ENCODE assay signal across 8 cellular contexts in the genomic region with DNA sequence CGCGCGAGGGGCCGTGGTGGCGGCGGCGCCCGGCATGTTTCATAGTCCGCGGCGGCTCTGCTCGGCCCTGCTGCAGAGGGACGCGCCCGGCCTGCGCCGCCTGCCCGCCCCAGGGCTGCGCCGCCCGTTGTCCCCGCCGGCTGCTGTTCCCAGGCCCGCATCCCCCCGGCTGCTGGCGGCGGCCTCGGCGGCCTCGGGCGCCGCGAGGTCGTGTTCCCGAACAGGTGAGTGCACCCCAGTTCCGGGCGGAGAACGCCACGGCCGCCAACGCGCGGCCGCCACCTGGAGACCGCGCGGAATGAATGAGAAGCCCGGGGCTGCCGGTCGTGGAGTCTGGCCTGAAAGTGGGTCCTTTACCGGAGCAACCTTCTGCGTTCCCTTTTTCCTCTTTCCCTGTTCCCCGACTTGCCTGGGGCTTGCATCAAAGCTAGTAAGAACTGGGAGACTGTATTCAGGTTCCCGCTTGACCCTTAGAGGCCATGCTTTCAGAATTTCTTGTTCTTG. TPM values are rescaled to one million over a fixed set of nuclear protein-coding genes. Genes with fewer than 3 reads are reported as not detected.
A peak's percentile ranks its signal among the peaks of the same experiment; 100 is the strongest.
DNase-seq lines count a peak whose midpoint lies in the region; ATAC-seq and TF ChIP-seq lines count a peak whose summit lies in the region.

No MANE protein-coding gene starts in this region.

- H4K20me1 ChIP-seq in Karpas-422 (ENCODE audit: insufficient read depth, low read depth, low read length) = peaks cover 9% of the 10 kb centered on the region

- peak overlapping the region; percentile 85 for H3K4me2 ChIP-seq in Karpas-422 (ENCODE audit: low read depth, low read length, poor library complexity, severe bottlenecking)

- H3K9me3 Mint-ChIP-seq in naive B cell = no peaks in the 10 kb centered on the region

- intact Hi-C loops in testis (cut with DNase I; ENCODE audit: low total_unique reads) = no loop called here

- H3K36me3 Mint-ChIP-seq in naive B cell = no peaks in the 10 kb centered on the region

- no peaks in the 10 kb centered on the region for H3K27me3 Mint-ChIP-seq in naive B cell

- peak overlapping the region; percentile 61 for H3K27ac ChIP-seq in Karpas-422 (ENCODE audit: low read length)
- peak overlapping the region; percentile 81 to 88 for H3K27ac ChIP-seq in testis

- H3K27ac Mint-ChIP-seq in naive B cell = peak overlapping the region; percentile 94 to 100 (median 100)

- no peaks in the 10 kb centered on the region for H3K36me3 ChIP-seq in Karpas-422 (ENCODE audit: insufficient read depth, low read length)
- H3K36me3 ChIP-seq in testis (ENCODE audit: low read depth, missing control alignments) = no peaks in the 10 kb centered on the region

- peak overlapping the region; percentile 74 for H3K9ac ChIP-seq in Karpas-422 (ENCODE audit: low read length)

- peak; percentile 37 for DNase-seq in GM12864 (ENCODE audit: low read depth)
- DNase-seq in Karpas-422 = peak; percentile 84
- peak; percentile 48 to 56 for DNase-seq in activated CD4-positive, alpha-beta T cell treated with anti-CD3 and anti-CD28 coated beads, Interleukin-2, amount 50 U/mL, for 48 hours
- no peak for DNase-seq in epithelial cell of proximal tubule (ENCODE audit: low read depth)
- no peak for DNase-seq in naive B cell
- DNase-seq in testis = peak; percentile 71
- no peak for DNase-seq in NCI-H187 treated with DMSO at 0.1 percent for 48 hours (lab: John Stamatoyannopoulos, UW)

- H3K79me2 ChIP-seq in Karpas-422 (ENCODE audit: low read length) = peaks cover 51% of the 10 kb centered on the region

- TF ChIP-seq CTCF in GM12864 (IDR thresholded peaks at IDR 0.05; ENCODE audit: low read depth, low read length, missing control alignments) = no peak
- no peak for TF ChIP-seq CTCF in epithelial cell of proximal tubule (conservative IDR thresholded peaks at IDR 0.05; ENCODE audit: low read depth, low read length)
- no peak for TF ChIP-seq CTCF in testis (IDR thresholded peaks at IDR 0.05)

- peak overlapping the region; percentile 83 to 98 (median 91) for H3K4me3 Mint-ChIP-seq in naive B cell

- H3K4me1 Mint-ChIP-seq in naive B cell = peaks cover 11 to 17% (median 16%) of the 10 kb centered on the region in 3 donors

- peak; percentile 27 for ATAC-seq in GM21576 (IDR thresholded peaks at IDR 0.05; ENCODE audit: unreplicated experiment)
- peak; percentile 8 to 10 for ATAC-seq in naive B cell (ENCODE audit: low read depth in 2 of 2)

- peak overlapping the region; percentile 98 for H3K4me3 ChIP-seq in GM12864 (ENCODE audit: low read depth, low read length)
- peak overlapping the region; percentile 86 for H3K4me3 ChIP-seq in Karpas-422 (ENCODE audit: low read length)
- peak overlapping the region; percentile 85 for H3K4me3 ChIP-seq in epithelial cell of proximal tubule (ENCODE audit: low read depth, low read length)
- H3K4me3 ChIP-seq in testis = peak overlapping the region; percentile 76 to 85

- H2AFZ ChIP-seq in Karpas-422 (ENCODE audit: low read length) = peak overlapping the region; percentile 98

- H3K27me3 ChIP-seq in Karpas-422 (ENCODE audit: low read length) = no peaks in the 10 kb centered on the region; the same call in 1 of the 2 replicates
- H3K27me3 ChIP-seq in testis = no peaks in the 10 kb centered on the region

- H3K4me1 ChIP-seq in Karpas-422 (ENCODE audit: low read length) (peaks cover 56% of the 10 kb centered on the region), testis (peaks cover 9% of the 10 kb centered on the region)

- no peak for TF ChIP-seq POLR2A in testis (IDR thresholded peaks at IDR 0.05)

- H3K9me3 ChIP-seq in Karpas-422 (ENCODE audit: low read length) (no peaks in the 10 kb centered on the region), testis (no peaks in the 10 kb centered on the region)

- H3K9me2 ChIP-seq in Karpas-422 (replicated peaks; ENCODE audit: insufficient read depth, low read length) = no peaks in the 10 kb centered on the region

- WGBS in testis, 2 donors = 0% methylated on average over 20 to 22 of the region's 54 CpGs

RNA-seq across cellular contexts. Expression of gene NOCT, which starts 0.4 kb away (rescaled TPM):
- 10.6 and 12.6 TPM in 2 replicates for total RNA-seq in Karpas-422 (2014; rRNA removed; shearing (Covaris generic); ENCODE audit: low replicate concordance)
- total RNA-seq in epithelial cell of proximal tubule = 27.4 and 41.9 TPM in 2 replicates
- 1 to 10 TPM in 3 of 6 donors, under 1 TPM in 2, not detected in 1; 0.41 to 4.3 (median 1.3) TPM for polyA plus RNA-seq in naive B cell (ENCODE audit: low read depth in 6 of 6)
- 10 to 100 TPM; 19.0 to 19.3 TPM for total RNA-seq in testis
- 7.7 TPM for polyA plus RNA-seq in testis (ENCODE audit: insufficient read depth, low read depth, low replicate concordance)

Comparison
In these comparisons a context has a peak if more than half of its experiments do, and no peak if none do; other contexts are left out.
1. DNase-seq: peak in GM12864 (single experiment), Karpas-422 (single experiment), activated CD4-positive, alpha-beta T cell treated with anti-CD3 and anti-CD28 coated beads, Interleukin-2, amount 50 U/mL, for 48 hours (2 of 2) and testis (single experiment); none in epithelial cell of proximal tubule (single experiment), naive B cell (single experiment) and NCI-H187 treated with DMSO at 0.1 percent for 48 hours (single experiment).
2. Peak in every context shown above with its lines, with median percentiles within 50 percentile points of each other: H3K4me3 ChIP-seq.